In genomic region chr16:106623-107324, GRCh38 we compare ENCODE assay signal across 8 cellular contexts. TPM values are rescaled to one million over a fixed set of nuclear protein-coding genes. Genes with fewer than 3 reads are reported as not detected.
A peak's percentile ranks its signal among the peaks of the same experiment; 100 is the strongest.
DNase-seq lines count a peak whose midpoint lies in the region; ATAC-seq, FAIRE-seq and TF ChIP-seq lines count a peak whose summit lies in the region.

No MANE protein-coding gene starts in this region.

- no peak overlapping the region for H3K4me3 Mint-ChIP-seq in CD8-positive, alpha-beta T cell
- H3K4me3 Mint-ChIP-seq in stimulated activated naive CD8-positive, alpha-beta T cell treated with anti-CD3 and anti-CD28 coated beads, Interleukin-15, amount 100 ng/mL, for 72 hours: no peak overlapping the region

- FAIRE-seq in endometrium (lab: Jason Lieb, UNC): peak; percentile 12

- H3K36me3 Mint-ChIP-seq in CD8-positive, alpha-beta T cell: peaks cover 53% of the 10 kb centered on the region

- peak in 6 of 7 experiments; percentile 31 to 68 (median 59) for DNase-seq in CD8-positive, alpha-beta T cell
- DNase-seq in HL-60 (ENCODE audit: low read depth in 1 of 2, low spot score in 1 of 2): peak in 1 of 2 experiments; percentile 66
- peak; percentile 65 for DNase-seq in NCI-H82 treated with DMSO at 0.1 percent for 48 hours (lab: John Stamatoyannopoulos, UW; ENCODE audit: unreplicated experiment)
- peak; percentile 23 to 27 for DNase-seq in activated CD8-positive, alpha-beta memory T cell treated with anti-CD3 and anti-CD28 coated beads for 1 hour (ENCODE audit: extremely low read depth in 1 of 2, low read depth in 1 of 2)
- peak; percentile 83 for DNase-seq in midbrain (lab: John Stamatoyannopoulos, UW)
- peak; percentile 54 to 56 for DNase-seq in stimulated activated naive CD8-positive, alpha-beta T cell treated with anti-CD3 and anti-CD28 coated beads, Interleukin-15, amount 100 ng/mL, for 72 hours

- peaks cover 3% of the 10 kb centered on the region for H3K36me3 ChIP-seq in CD8-positive, alpha-beta T cell (ENCODE audit: insufficient read depth, low read length)

- H3K9me3 ChIP-seq in CD8-positive, alpha-beta T cell (ENCODE audit: low read length): no peaks in the 10 kb centered on the region

- H3K27ac Mint-ChIP-seq in CD8-positive, alpha-beta T cell: no peak overlapping the region
- no peak overlapping the region for H3K27ac Mint-ChIP-seq in stimulated activated naive CD8-positive, alpha-beta T cell treated with anti-CD3 and anti-CD28 coated beads, Interleukin-15, amount 100 ng/mL, for 72 hours

- H3K4me1 Mint-ChIP-seq in CD8-positive, alpha-beta T cell (ENCODE audit: low read depth): peaks cover 3% of the 10 kb centered on the region
- no peaks in the 10 kb centered on the region for H3K4me1 Mint-ChIP-seq in stimulated activated naive CD8-positive, alpha-beta T cell treated with anti-CD3 and anti-CD28 coated beads, Interleukin-15, amount 100 ng/mL, for 72 hours

- H3K27me3 ChIP-seq in CD8-positive, alpha-beta T cell (ENCODE audit: insufficient read depth, low read length): no peaks in the 10 kb centered on the region
- no peaks in the 10 kb centered on the region for H3K27me3 ChIP-seq in HL-60 (ENCODE audit: insufficient read depth, poor library complexity, severe bottlenecking)

- peak; percentile 80 for ATAC-seq in CD8-positive, alpha-beta T cell
- peak; percentile 84 for ATAC-seq in stimulated activated naive CD8-positive, alpha-beta T cell treated with anti-CD3 and anti-CD28 coated beads, Interleukin-15, amount 100 ng/mL, for 72 hours
- no peak for ATAC-seq in GM18858 (IDR thresholded peaks at IDR 0.05; ENCODE audit: unreplicated experiment)

- no peak overlapping the region for H3K4me3 ChIP-seq in CD8-positive, alpha-beta T cell (ENCODE audit: low read depth, low read length)
- no peak overlapping the region for H3K4me3 ChIP-seq in HL-60 (replicated peaks; ENCODE audit: insufficient read depth, low read length)

- POLR2A ChIA-PET in CD8-positive, alpha-beta T cell (lab: Charles Lee): interaction anchor here (1.0 to 1.2 kb wide), 3 partner anchors 10 to 256 kb away, joined by 3 to 6 read pairs (median 3); partner anchors contain the start of gene HBQ1

- no peaks in the 10 kb centered on the region for H3K9me3 Mint-ChIP-seq in CD8-positive, alpha-beta T cell
- no peaks in the 10 kb centered on the region for H3K9me3 Mint-ChIP-seq in stimulated activated naive CD8-positive, alpha-beta T cell treated with anti-CD3 and anti-CD28 coated beads, Interleukin-15, amount 100 ng/mL, for 72 hours

- no peaks in the 10 kb centered on the region for H3K4me1 ChIP-seq in CD8-positive, alpha-beta T cell (ENCODE audit: insufficient read depth, low read length)

- H3K27ac ChIP-seq in CD8-positive, alpha-beta T cell (ENCODE audit: low read depth, low read length): no peak overlapping the region
- no peak overlapping the region for H3K27ac ChIP-seq in HL-60 (replicated peaks)

- H3K27me3 Mint-ChIP-seq in CD8-positive, alpha-beta T cell (ENCODE audit: low read depth): no peaks in the 10 kb centered on the region
- no peaks in the 10 kb centered on the region for H3K27me3 Mint-ChIP-seq in stimulated activated naive CD8-positive, alpha-beta T cell treated with anti-CD3 and anti-CD28 coated beads, Interleukin-15, amount 100 ng/mL, for 72 hours

- TF ChIP-seq CTCF in CD8-positive, alpha-beta T cell (IDR thresholded peaks at IDR 0.05): peak; percentile 72
- peak; percentile 82 for TF ChIP-seq CTCF in HL-60 (IDR thresholded peaks at IDR 0.05; ENCODE audit: insufficient read depth, low read length)

- intact Hi-C loops in CD8-positive, alpha-beta T cell (cut with DNase I, micrococcal nuclease): loop anchor here (1.0 kb wide), 2 partner anchors 75 to 256 kb away; no protein-coding TSS in a partner anchor

- CTCF ChIA-PET in CD8-positive, alpha-beta T cell (lab: Charles Lee): interaction anchor here (0.7 to 5.8 kb wide), 31 partner anchors 9 to 382 kb away, joined by 3 to 50 read pairs (median 5); partner anchors contain the start of genes FAM234A, HBQ1 and NPRL3

RNA-seq across cellular contexts. Expression of gene MPG, which starts 28.7 kb away (rescaled TPM):
- 10 to 100 TPM; 12.3 to 13.0 TPM for total RNA-seq in CD8-positive, alpha-beta T cell

RNA-seq across cellular contexts. Expression of gene NPRL3, which starts 31.7 kb away (rescaled TPM):
- 10 to 100 TPM; 21.5 to 24.5 TPM for total RNA-seq in CD8-positive, alpha-beta T cell

RNA-seq across cellular contexts. Expression of gene RHBDF1, which starts 34.3 kb away (rescaled TPM):
- total RNA-seq in CD8-positive, alpha-beta T cell: under 1 TPM; 0.22 to 0.92 TPM

RNA-seq across cellular contexts. Expression of gene HBZ, which starts 45.7 kb away (rescaled TPM):
- not detected for total RNA-seq in CD8-positive, alpha-beta T cell

RNA-seq across cellular contexts. Expression of gene SNRNP25, which starts 53.1 kb away (rescaled TPM):
- 1 to 10 TPM; 4.9 to 5.4 TPM for total RNA-seq in CD8-positive, alpha-beta T cell
